In genomic region chr3:166125179-166125578, GRCh38 we compare ENCODE assay signal across 21 cellular contexts.
"Had no signal": no experiment of that assay in that cellular context is flagged by ENCODE, and none has a peak within 500 bp of the region (broad histone marks: within the 10 kb centered on the region; RNA-seq: fewer than 3 reads in every experiment).

No MANE protein-coding gene starts in this region.

- H3K4me3 ChIP-seq: hepatocyte, prostate gland, upper lobe of left lung had no signal

- DNase-seq: activated CD4-positive, alpha-beta T cell treated with anti-CD3 and anti-CD28 coated beads for 1 hour; activated CD4-positive, alpha-beta T cell treated with anti-CD3 and anti-CD28 coated beads, Interleukin-2, amount 50 U/mL, for 1 hour; activated T-cell treated with anti-CD3 and anti-CD28 coated beads, Interleukin-2, amount 50 U/mL, for 24 hours; aorta; dermis blood vessel endothelial cell; effector CD8-positive, alpha-beta T cell; erythroblast; foreskin melanocyte; islet precursor cell; left cardiac atrium; mesenchymal stem cell; naive B cell; stimulated activated CD4-positive, alpha-beta T cell treated with anti-CD3 and anti-CD28 coated beads, Interleukin-4, amount 100 ng/mL, for 24 hours; stimulated activated naive CD8-positive, alpha-beta T cell treated with anti-CD3 and anti-CD28 coated beads, Interleukin-15, Interleukin-2, amounts not matched to agents 100 U/mL and 50 U/mL, for 24 hours; T-cell; upper lobe of left lung; WERI-Rb-1 had no signal

- ATAC-seq: activated naive CD4-positive, alpha-beta T cell treated with anti-CD3 and anti-CD28 coated beads, Interleukin-2, amount 50 U/mL, for 72 hours; activated T-helper 17 cell treated with anti-CD3 and anti-CD28 coated beads, Interleukin-2, amount 50 U/mL, for 72 hours; left cardiac atrium; stimulated activated naive CD8-positive, alpha-beta T cell treated with anti-CD3 and anti-CD28 coated beads, Interleukin-15, Interleukin-2, amounts not matched to agents 100 U/mL and 50 U/mL, for 24 hours; T-cell had no signal

- H3K27me3 ChIP-seq: hepatocyte, upper lobe of left lung had no signal

- H3K36me3 ChIP-seq: prostate gland, upper lobe of left lung, WERI-Rb-1 had no signal
